In the genomic region with DNA sequence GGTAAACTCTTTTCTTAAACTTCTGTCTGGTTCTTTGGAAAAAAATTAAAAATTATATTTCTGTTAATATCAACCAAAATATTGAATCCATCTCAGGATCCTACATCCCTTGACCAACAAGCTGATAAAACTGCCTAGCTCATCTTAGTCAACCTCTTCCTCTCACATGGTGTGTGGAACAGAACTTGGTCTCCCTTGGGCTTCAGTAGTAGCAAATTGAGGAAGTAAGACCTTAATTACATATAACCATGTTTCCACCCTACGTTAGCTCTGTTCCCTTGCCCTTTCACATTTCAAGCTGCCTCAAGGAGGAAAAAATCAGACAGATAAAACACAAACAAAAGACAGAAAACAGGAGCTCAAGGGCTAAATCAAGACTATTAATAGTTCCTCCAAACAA, we compare ENCODE assay signal across 10 cellular contexts.
DNase-seq lines count a peak whose midpoint lies in the region; ATAC-seq lines count a peak whose summit lies in the region.
"Had no signal": no experiment of that assay in that cellular context is flagged by ENCODE, and none has a peak within 500 bp of the region (broad histone marks: within the 10 kb centered on the region; RNA-seq: fewer than 3 reads in every experiment).

No MANE protein-coding gene starts in this region.

- H3K9ac ChIP-seq in GM23248: no peak overlapping the region

- in situ Hi-C loops in GM23248 (cut with MboI): loop anchor here (25.0 kb wide), 1 partner anchor 172 kb away; no protein-coding TSS in a partner anchor

- peaks cover 60% of the 10 kb centered on the region for H3K4me1 ChIP-seq in ACC112 (ENCODE audit: control insufficient read depth, insufficient read depth, low read length, unreplicated experiment)
- H3K4me1 ChIP-seq in GM23248 (ENCODE audit: insufficient read depth): peaks cover 56% of the 10 kb centered on the region

- H3K9me3 ChIP-seq in GM23248 (ENCODE audit: low read depth): no peaks in the 10 kb centered on the region

- no peak overlapping the region for H3K27ac Mint-ChIP-seq in stimulated activated effector memory CD8-positive, alpha-beta T cell treated with anti-CD3 and anti-CD28 coated beads, Interleukin-12 subunit alpha, Interleukin-12 subunit beta, amount 100 ng/mL, for 72 hours

- peak; percentile 14 for DNase-seq in GM19240 (ENCODE audit: insufficient read length, low spot score)
- peak; percentile 92 for DNase-seq in NOMO-1 treated with DMSO at 0.1 percent for 48 hours (lab: John Stamatoyannopoulos, UW; ENCODE audit: unreplicated experiment)
- DNase-seq in NCI-H2081 treated with DMSO at 0.1 percent for 48 hours (lab: John Stamatoyannopoulos, UW): no peak
- no peak for DNase-seq in stimulated activated effector memory CD8-positive, alpha-beta T cell treated with anti-CD3 and anti-CD28 coated beads, Interleukin-12 subunit alpha, Interleukin-12 subunit beta, amount 100 ng/mL, for 72 hours (ENCODE audit: low spot score in 2 of 2)
- DNase-seq in GM23248: no peak
- DNase-seq in mesenteric fat pad (ENCODE audit: low spot score): no peak
- DNase-seq: activated CD4-positive, CD25-positive, alpha-beta regulatory T cell; NCI-H82 had no signal

- H3K4me3 ChIP-seq in ACC112 (ENCODE audit: low read depth, low read length): no peak overlapping the region
- no peak overlapping the region for H3K4me3 ChIP-seq in GM23248

- H3K27me3 ChIP-seq in ACC112 (ENCODE audit: insufficient read depth, low read length) (no peaks in the 10 kb centered on the region), GM23248 (replicated peaks; ENCODE audit: insufficient read depth) (no peaks in the 10 kb centered on the region)

- no peaks in the 10 kb centered on the region for H3K9me3 Mint-ChIP-seq in stimulated activated effector memory CD8-positive, alpha-beta T cell treated with anti-CD3 and anti-CD28 coated beads, Interleukin-12 subunit alpha, Interleukin-12 subunit beta, amount 100 ng/mL, for 72 hours

- no peaks in the 10 kb centered on the region for H3K4me1 Mint-ChIP-seq in stimulated activated effector memory CD8-positive, alpha-beta T cell treated with anti-CD3 and anti-CD28 coated beads, Interleukin-12 subunit alpha, Interleukin-12 subunit beta, amount 100 ng/mL, for 72 hours

- no peak overlapping the region for H3K4me2 ChIP-seq in GM23248 (ENCODE audit: unreplicated experiment)

- no peaks in the 10 kb centered on the region for H3K36me3 Mint-ChIP-seq in stimulated activated effector memory CD8-positive, alpha-beta T cell treated with anti-CD3 and anti-CD28 coated beads, Interleukin-12 subunit alpha, Interleukin-12 subunit beta, amount 100 ng/mL, for 72 hours

- H3K9me2 ChIP-seq in GM23248 (ENCODE audit: insufficient read depth): no peaks in the 10 kb centered on the region

- H3F3A ChIP-seq in GM23248 (ENCODE audit: insufficient read depth): peaks cover 47% of the 10 kb centered on the region

- H2AFZ ChIP-seq in ACC112 (ENCODE audit: low read length, unreplicated experiment) (no peak overlapping the region), GM23248 (no peak overlapping the region)

- WGBS in GM23248 (ENCODE audit: low coverage in 1 of 2, low lambda C conversion rate in 2 of 2, missing lambda C conversion rate in 2 of 2), 2 experiments: 100% methylated on average over 1 of the region's 1 CpG

- peak; percentile 78 for ATAC-seq in HG02973 (IDR thresholded peaks at IDR 0.05; ENCODE audit: unreplicated experiment)
- ATAC-seq in stimulated activated effector memory CD8-positive, alpha-beta T cell treated with anti-CD3 and anti-CD28 coated beads, Interleukin-12 subunit alpha, Interleukin-12 subunit beta, amount 100 ng/mL, for 72 hours: no peak

- H3K27ac ChIP-seq in ACC112 (ENCODE audit: low read depth, low read length) (peak overlapping the region; percentile 79), GM23248 (no peak overlapping the region)

- H3K4me3 Mint-ChIP-seq in stimulated activated effector memory CD8-positive, alpha-beta T cell treated with anti-CD3 and anti-CD28 coated beads, Interleukin-12 subunit alpha, Interleukin-12 subunit beta, amount 100 ng/mL, for 72 hours: no peak overlapping the region

- H4K20me1 ChIP-seq in GM23248 (ENCODE audit: insufficient read depth): no peaks in the 10 kb centered on the region

- H3K79me2 ChIP-seq in ACC112 (ENCODE audit: control insufficient read depth, insufficient read depth, low read length, unreplicated experiment) (peaks cover 2% of the 10 kb centered on the region), GM23248 (ENCODE audit: insufficient read depth) (peaks cover 6% of the 10 kb centered on the region)

- no peaks in the 10 kb centered on the region for H3K36me3 ChIP-seq in ACC112 (ENCODE audit: insufficient read depth, low read length)
- H3K36me3 ChIP-seq in GM23248 (ENCODE audit: low read depth): no peaks in the 10 kb centered on the region

Comparison
In these comparisons a context has a peak if more than half of its experiments do, and no peak if none do; other contexts are left out.
1. DNase-seq: peak in GM19240 (single experiment) and NOMO-1 treated with DMSO at 0.1 percent for 48 hours (single experiment); none in NCI-H2081 treated with DMSO at 0.1 percent for 48 hours (single experiment), stimulated activated effector memory CD8-positive, alpha-beta T cell treated with anti-CD3 and anti-CD28 coated beads, Interleukin-12 subunit alpha, Interleukin-12 subunit beta, amount 100 ng/mL, for 72 hours (0 of 2), GM23248 (single experiment) and mesenteric fat pad (single experiment).